11 cellular contexts compared by ENCODE assay signal in the genomic region with DNA sequence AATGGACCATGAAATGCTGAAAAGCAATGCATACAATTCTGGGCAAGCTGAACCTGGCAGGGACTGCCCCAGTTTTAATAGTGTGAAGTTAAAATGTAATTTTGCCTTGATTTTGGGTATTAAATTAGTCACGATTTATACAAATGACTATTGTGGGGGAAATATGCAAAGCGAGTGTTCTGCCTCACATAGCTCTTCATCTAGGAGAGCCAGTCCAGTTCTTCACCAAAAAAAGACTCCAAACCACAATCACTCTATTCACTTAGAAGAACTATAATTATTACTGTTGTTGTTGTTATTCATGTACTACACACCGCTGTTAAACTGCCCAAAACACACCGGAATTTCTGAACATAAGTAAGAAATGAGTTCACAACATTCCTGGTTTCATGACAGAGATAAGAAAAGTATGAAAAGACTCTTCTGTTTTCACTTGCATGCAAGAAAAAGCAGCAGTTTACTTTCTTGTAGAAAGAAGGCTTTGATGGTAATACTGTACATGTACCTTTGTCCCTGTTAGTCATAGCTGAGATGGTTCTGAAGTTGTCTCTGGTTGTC.
A peak's percentile ranks its signal among the peaks of the same experiment; 100 is the strongest.
DNase-seq lines count a peak whose midpoint lies in the region; ATAC-seq and TF ChIP-seq lines count a peak whose summit lies in the region.
"Had no signal": no experiment of that assay in that cellular context is flagged by ENCODE, and none has a peak within 500 bp of the region (broad histone marks: within the 10 kb centered on the region; RNA-seq: fewer than 3 reads in every experiment).

No MANE protein-coding gene starts in this region.

- 85 to 91% methylated on average over 4 of the region's 4 CpGs for WGBS in thyroid gland, 2 donors
- WGBS in spleen, 5 donors = 71 to 80% (median 74%) methylated on average over 4 of the region's 4 CpGs

- H3K9me2 ChIP-seq in Karpas-422 (replicated peaks; ENCODE audit: insufficient read depth, low read length) = no peaks in the 10 kb centered on the region

- H3K4me3 ChIP-seq in Karpas-422 (ENCODE audit: low read length) (no peak overlapping the region), thyroid gland (replicated peaks in 1 of 3) (no peak overlapping the region), spleen (no peak overlapping the region)
- H3K4me3 ChIP-seq: dorsolateral prefrontal cortex, left ventricle myocardium inferior had no signal

- ATAC-seq in GM18907 (IDR thresholded peaks at IDR 0.05; ENCODE audit: unreplicated experiment) (peak; percentile 95), HG02759 (IDR thresholded peaks at IDR 0.05; ENCODE audit: unreplicated experiment) (peak; percentile 89)

- TF ChIP-seq CTCF in thyroid gland (IDR thresholded peaks at IDR 0.05) (no peak), spleen (IDR thresholded peaks at IDR 0.05 in 8 of 11, conservative IDR thresholded peaks at IDR 0.05 in 3 of 11) (no peak)

- no peak overlapping the region for H3K4me2 ChIP-seq in Karpas-422 (ENCODE audit: low read depth, low read length, poor library complexity, severe bottlenecking)

- DNase-seq in COLO829 (ENCODE audit: low spot score) (peak; percentile 98), Karpas-422 (peak; percentile 38), dermis blood vessel endothelial cell (no peak), thyroid gland (no peak), NCI-H2107 (lab: John Stamatoyannopoulos, UW) (no peak), spleen (no peak)
- DNase-seq: DMS79, dorsolateral prefrontal cortex, left ventricle myocardium inferior had no signal

- H3K27ac ChIP-seq in Karpas-422 (ENCODE audit: low read length) = no peak overlapping the region
- H3K27ac ChIP-seq in thyroid gland = no peak overlapping the region
- H3K27ac ChIP-seq in spleen = no peak overlapping the region
- H3K27ac ChIP-seq: dorsolateral prefrontal cortex, left ventricle myocardium inferior had no signal

- no peak overlapping the region for H3K9ac ChIP-seq in Karpas-422 (ENCODE audit: low read length)

- H3K9me3 ChIP-seq in Karpas-422 (ENCODE audit: low read length) = no peaks in the 10 kb centered on the region
- H3K9me3 ChIP-seq in thyroid gland = no peaks in the 10 kb centered on the region
- peaks cover 0 to 6% (median 0%) of the 10 kb centered on the region in 8 donors for H3K9me3 ChIP-seq in spleen

- TF ChIP-seq POLR2A in thyroid gland (IDR thresholded peaks at IDR 0.05) = no peak
- no peak for TF ChIP-seq POLR2A in spleen (IDR thresholded peaks at IDR 0.05)

- intact Hi-C loops in thyroid gland (cut with DNase I) = no loop called here
- intact Hi-C loops in spleen (cut with DNase I; ENCODE audit: low total_unique reads) = no loop called here

- H3K79me2 ChIP-seq in Karpas-422 (ENCODE audit: low read length) = no peaks in the 10 kb centered on the region

- no peaks in the 10 kb centered on the region for H3K36me3 ChIP-seq in Karpas-422 (ENCODE audit: insufficient read depth, low read length)
- no peaks in the 10 kb centered on the region for H3K36me3 ChIP-seq in thyroid gland
- H3K36me3 ChIP-seq in spleen = no peaks in the 10 kb centered on the region
- H3K36me3 ChIP-seq: left ventricle myocardium inferior had no signal

- no peaks in the 10 kb centered on the region for H4K20me1 ChIP-seq in Karpas-422 (ENCODE audit: insufficient read depth, low read depth, low read length)

- H2AFZ ChIP-seq in Karpas-422 (ENCODE audit: low read length) = no peak overlapping the region

- H3K27me3 ChIP-seq in Karpas-422 (ENCODE audit: low read length) (no peaks in the 10 kb centered on the region), thyroid gland (no peaks in the 10 kb centered on the region), spleen (replicated peaks in 1 of 7) (no peaks in the 10 kb centered on the region)

- H3K4me1 ChIP-seq in Karpas-422 (ENCODE audit: low read length) (peaks cover 6% of the 10 kb centered on the region), thyroid gland (no peaks in the 10 kb centered on the region), spleen (no peaks in the 10 kb centered on the region)
- H3K4me1 ChIP-seq: left ventricle myocardium inferior had no signal

Comparison
In these comparisons a context has a peak if more than half of its experiments do, and no peak if none do; other contexts are left out.
1. DNase-seq: peak in COLO829 (single experiment) and Karpas-422 (single experiment); none in dermis blood vessel endothelial cell (single experiment), thyroid gland (0 of 2), NCI-H2107 (single experiment) and spleen (single experiment).